In the genomic region with DNA sequence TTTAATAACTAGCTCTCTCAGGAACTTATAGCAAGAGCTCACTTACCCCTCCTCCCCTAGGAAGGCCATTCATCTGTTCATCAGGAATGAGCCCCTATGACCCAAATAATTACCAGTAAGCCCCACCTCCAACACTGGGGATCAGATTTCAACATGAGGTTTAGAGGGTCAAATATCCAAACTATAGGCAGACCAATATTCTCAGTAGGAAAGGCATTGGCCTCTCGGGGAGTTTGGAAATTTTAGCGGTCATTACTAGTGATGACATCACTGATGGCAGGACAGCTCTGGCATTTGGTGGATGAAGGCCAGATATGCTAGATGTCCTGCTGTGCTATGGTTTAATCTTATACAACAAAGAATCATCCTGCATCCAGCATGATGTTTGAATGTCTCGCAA, we compare ENCODE assay signal across 21 cellular contexts.
DNase-seq lines count a peak whose midpoint lies in the region; ATAC-seq and TF ChIP-seq lines count a peak whose summit lies in the region.
"Had no signal": no experiment of that assay in that cellular context is flagged by ENCODE, and none has a peak within 500 bp of the region (broad histone marks: within the 10 kb centered on the region; RNA-seq: fewer than 3 reads in every experiment).

No MANE protein-coding gene starts in this region.

- peak; percentile 26; the same call in 1 of the 3 replicates for ATAC-seq in SK-N-SH treated with all-trans-retinoic acid at 6 μM for 48 hours
- no peak for ATAC-seq in activated naive CD8-positive, alpha-beta T cell treated with anti-CD3 and anti-CD28 coated beads, Interleukin-2, amount 50 U/mL, for 24 hours
- ATAC-seq: activated CD4-positive, CD25-positive, alpha-beta regulatory T cell treated with anti-CD3 and anti-CD28 coated beads, Interleukin-2, amount 50 U/mL, for 24 hours; natural killer cell treated with Interleukin-12 subunit alpha and Interleukin-12 subunit beta and Interleukin-15 and Interleukin-18, amount 100 ng/mL, for 72 hours; Panc1 had no signal

- peaks cover 29% of the 10 kb centered on the region for H3K4me1 Mint-ChIP-seq in activated naive CD8-positive, alpha-beta T cell treated with anti-CD3 and anti-CD28 coated beads, Interleukin-2, amount 50 U/mL, for 24 hours

- no peaks in the 10 kb centered on the region for H3K27me3 Mint-ChIP-seq in activated naive CD8-positive, alpha-beta T cell treated with anti-CD3 and anti-CD28 coated beads, Interleukin-2, amount 50 U/mL, for 24 hours
- H3K27me3 Mint-ChIP-seq: natural killer cell treated with Interleukin-12 subunit alpha and Interleukin-12 subunit beta and Interleukin-15 and Interleukin-18, amount 100 ng/mL, for 72 hours had no signal

- no peaks in the 10 kb centered on the region for H3K36me3 Mint-ChIP-seq in activated naive CD8-positive, alpha-beta T cell treated with anti-CD3 and anti-CD28 coated beads, Interleukin-2, amount 50 U/mL, for 24 hours (ENCODE audit: low read depth)
- H3K36me3 Mint-ChIP-seq: activated naive CD4-positive, alpha-beta T cell treated with anti-CD3 and anti-CD28 coated beads, Interleukin-2, amount 10 ng/mL, durations not matched to agents 7 days and 5 days; natural killer cell treated with Interleukin-12 subunit alpha and Interleukin-12 subunit beta and Interleukin-15 and Interleukin-18, amount 100 ng/mL, for 72 hours had no signal

- peak; percentile 24 for DNase-seq in DMS 273 (lab: John Stamatoyannopoulos, UW; ENCODE audit: unreplicated experiment)
- no peak for DNase-seq in DMS 273 treated with DMSO at 0.1 percent for 48 hours (lab: John Stamatoyannopoulos, UW)
- peak; percentile 94 for DNase-seq in HS-5 (ENCODE audit: low read depth)
- peak; percentile 42 for DNase-seq in iris pigment epithelial cell (ENCODE audit: low read depth)
- no peak for DNase-seq in activated naive CD8-positive, alpha-beta T cell treated with anti-CD3 and anti-CD28 coated beads, Interleukin-2, amount 50 U/mL, for 24 hours
- no peak for DNase-seq in NCI-H1105 (lab: John Stamatoyannopoulos, UW)
- no peak for DNase-seq in NCI-H226
- DNase-seq: activated CD8-positive, alpha-beta memory T cell treated with anti-CD3 and anti-CD28 coated beads for 24 hours; activated naive CD4-positive, alpha-beta T cell treated with anti-CD3 and anti-CD28 coated beads, Interleukin-2, amount 10 ng/mL, durations not matched to agents 7 days and 5 days; activated T-cell treated with anti-CD3 and anti-CD28 coated beads, Interleukin-2, amount 50 U/mL, for 48 hours; aorta; cortex of kidney; KBM-7; NCI-H1048; posterior cingulate gyrus; stimulated activated CD4-positive, alpha-beta T cell treated with anti-CD3 and anti-CD28 coated beads, Interleukin-2, amount 100 ng/mL, for 48 hours; stomach had no signal

- no peak overlapping the region for H3K27ac Mint-ChIP-seq in activated naive CD8-positive, alpha-beta T cell treated with anti-CD3 and anti-CD28 coated beads, Interleukin-2, amount 50 U/mL, for 24 hours
- H3K27ac Mint-ChIP-seq: activated naive CD4-positive, alpha-beta T cell treated with anti-CD3 and anti-CD28 coated beads, Interleukin-2, amount 10 ng/mL, durations not matched to agents 7 days and 5 days had no signal

- no peak overlapping the region for H3K4me3 Mint-ChIP-seq in activated naive CD8-positive, alpha-beta T cell treated with anti-CD3 and anti-CD28 coated beads, Interleukin-2, amount 50 U/mL, for 24 hours
- H3K4me3 Mint-ChIP-seq: activated naive CD4-positive, alpha-beta T cell treated with anti-CD3 and anti-CD28 coated beads, Interleukin-2, amount 10 ng/mL, durations not matched to agents 7 days and 5 days; natural killer cell treated with Interleukin-12 subunit alpha and Interleukin-12 subunit beta and Interleukin-15 and Interleukin-18, amount 100 ng/mL, for 72 hours had no signal

- no peaks in the 10 kb centered on the region for H3K9me3 Mint-ChIP-seq in activated naive CD8-positive, alpha-beta T cell treated with anti-CD3 and anti-CD28 coated beads, Interleukin-2, amount 50 U/mL, for 24 hours
- H3K9me3 Mint-ChIP-seq: activated naive CD4-positive, alpha-beta T cell treated with anti-CD3 and anti-CD28 coated beads, Interleukin-2, amount 10 ng/mL, durations not matched to agents 7 days and 5 days; natural killer cell treated with Interleukin-12 subunit alpha and Interleukin-12 subunit beta and Interleukin-15 and Interleukin-18, amount 100 ng/mL, for 72 hours had no signal

TF ChIP-seq in SK-N-SH treated with all-trans-retinoic acid at 6 μM for 48 hours, 23 proteins besides CTCF, POLR2A, EP300 and RAD21:
- no peak for TF ChIP-seq ISL1 (CRISPR knock-in tag; IDR thresholded peaks at IDR 0.05)
- TF ChIP-seq RARB (CRISPR knock-in tag; IDR thresholded peaks at IDR 0.05) = no peak

Comparison
In these comparisons a context has a peak if more than half of its experiments do, and no peak if none do; other contexts are left out.
1. DNase-seq: peak in DMS 273 (single experiment), HS-5 (single experiment) and iris pigment epithelial cell (single experiment); none in DMS 273 treated with DMSO at 0.1 percent for 48 hours (single experiment), activated naive CD8-positive, alpha-beta T cell treated with anti-CD3 and anti-CD28 coated beads, Interleukin-2, amount 50 U/mL, for 24 hours (single experiment), NCI-H1105 (single experiment) and NCI-H226 (single experiment).